In the genomic region with DNA sequence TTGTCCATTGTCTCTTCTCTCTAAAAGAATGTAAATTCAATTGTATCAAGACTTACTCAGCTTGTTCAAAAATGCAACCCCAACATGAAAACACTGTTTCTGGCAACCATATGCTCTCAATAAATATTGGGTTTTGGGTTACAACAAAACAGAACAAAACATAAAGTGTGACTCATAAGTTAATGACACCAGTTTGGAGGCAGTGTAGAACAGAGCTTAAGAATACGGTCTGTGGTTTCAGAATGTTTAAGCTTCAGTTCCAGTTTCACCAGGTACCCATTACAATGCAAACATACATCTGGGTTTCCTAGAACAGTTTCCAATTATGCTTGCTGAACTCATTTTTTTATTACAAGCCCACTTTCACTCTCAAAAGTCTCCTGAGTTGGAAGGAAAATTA, we compare ENCODE assay signal across 11 cellular contexts.
DNase-seq lines count a peak whose midpoint lies in the region; ATAC-seq and TF ChIP-seq lines count a peak whose summit lies in the region.
"Had no signal": no experiment of that assay in that cellular context is flagged by ENCODE, and none has a peak within 500 bp of the region (broad histone marks: within the 10 kb centered on the region; RNA-seq: fewer than 3 reads in every experiment).

No MANE protein-coding gene starts in this region.

- H3K27me3 ChIP-seq in SK-N-SH (ENCODE audit: insufficient read depth), result no peaks in the 10 kb centered on the region

- no peak overlapping the region for H3K27ac Mint-ChIP-seq in T-helper 17 cell
- H3K27ac Mint-ChIP-seq: activated CD8-positive, alpha-beta T cell treated with anti-CD3 and anti-CD28 coated beads, Interleukin-2, amount 10 ng/mL, durations not matched to agents 7 days and 5 days; dendritic cell treated with granulocyte-macrophage colony-stimulating factor and Interleukin-4, amounts not matched to agents 40 ng/mL and 50 ng/mL, for 4 days; mesothelial cell of epicardium had no signal

- H3K36me3 ChIP-seq in SK-N-SH (replicated peaks in 1 of 2; ENCODE audit: control insufficient read depth in 1 of 2, insufficient read depth in 2 of 2, low read length in 1 of 2), result no peaks in the 10 kb centered on the region

- no peak overlapping the region for H3K4me2 ChIP-seq in SK-N-SH

- H3K9ac ChIP-seq in SK-N-SH, result no peak overlapping the region

- H3K9me3 ChIP-seq in SK-N-SH, result no peaks in the 10 kb centered on the region
- no peaks in the 10 kb centered on the region for H3K9me3 ChIP-seq in T-helper 17 cell (ENCODE audit: control insufficient read depth, low read length, poor library complexity, severe bottlenecking)

- no peaks in the 10 kb centered on the region for H4K20me1 ChIP-seq in SK-N-SH (ENCODE audit: insufficient read depth)

- no peak for TF ChIP-seq RAD21 in SK-N-SH (IDR thresholded peaks at IDR 0.05; ENCODE audit: low read length)

- H3K4me3 ChIP-seq in SK-N-SH (ENCODE audit: low read depth in 2 of 2, low read length in 1 of 2), result no peak overlapping the region

- no peaks in the 10 kb centered on the region for H3K9me2 ChIP-seq in SK-N-SH

- H3K4me1 Mint-ChIP-seq in T-helper 17 cell, result no peaks in the 10 kb centered on the region
- H3K4me1 Mint-ChIP-seq: mesothelial cell of epicardium had no signal

- 12% methylated on average over 1 of the region's 1 CpG for WGBS in SK-N-SH (ENCODE audit: low lambda C conversion rate)

- TF ChIP-seq CTCF in SK-N-SH (IDR thresholded peaks at IDR 0.05), result no peak

- no peaks in the 10 kb centered on the region for H3K27me3 Mint-ChIP-seq in T-helper 17 cell
- H3K27me3 Mint-ChIP-seq: dendritic cell treated with granulocyte-macrophage colony-stimulating factor and Interleukin-4, amounts not matched to agents 40 ng/mL and 50 ng/mL, for 4 days had no signal

- DNase-seq in A172 (ENCODE audit: low spot score) (peak; percentile 5), SK-N-SH (no peak), DMS153 (lab: John Stamatoyannopoulos, UW) (no peak), NCI-H446 treated with DMSO at 0.1 percent for 48 hours (lab: John Stamatoyannopoulos, UW) (no peak), hippocampal formation (lab: John Stamatoyannopoulos, UW) (no peak), T-helper 17 cell (no peak)
- DNase-seq: activated CD8-positive, alpha-beta T cell treated with anti-CD3 and anti-CD28 coated beads, Interleukin-2, amount 10 ng/mL, durations not matched to agents 7 days and 5 days had no signal

- no peaks in the 10 kb centered on the region for H3K79me2 ChIP-seq in SK-N-SH (ENCODE audit: insufficient read depth)

- TF ChIP-seq EP300 in SK-N-SH (IDR thresholded peaks at IDR 0.05; ENCODE audit: borderline replicate concordance in 1 of 2, low read depth in 1 of 2, low read length in 1 of 2), result no peak

- CTCF ChIA-PET in SK-N-SH (lab: Yijun Ruan, JAX), result no interaction called here

- peak overlapping the region; percentile 20 to 58; a peak in 3 of 4 replicates for H3K27ac ChIP-seq in SK-N-SH (ENCODE audit: low read depth in 2 of 2, low read length in 1 of 2)

- no peaks in the 10 kb centered on the region for H3F3A ChIP-seq in SK-N-SH (replicated peaks; ENCODE audit: insufficient read depth)

- no peaks in the 10 kb centered on the region; a peak in 1 of 4 replicates for H3K4me1 ChIP-seq in SK-N-SH (ENCODE audit: control insufficient read depth in 1 of 2, insufficient read depth in 2 of 2, low read depth in 1 of 2, low read length in 1 of 2)

- no peak overlapping the region for H3K4me3 Mint-ChIP-seq in T-helper 17 cell
- H3K4me3 Mint-ChIP-seq: activated CD8-positive, alpha-beta T cell treated with anti-CD3 and anti-CD28 coated beads, Interleukin-2, amount 10 ng/mL, durations not matched to agents 7 days and 5 days; dendritic cell treated with granulocyte-macrophage colony-stimulating factor and Interleukin-4, amounts not matched to agents 40 ng/mL and 50 ng/mL, for 4 days; mesothelial cell of epicardium had no signal

- H3K36me3 Mint-ChIP-seq in T-helper 17 cell (ENCODE audit: low read depth), result no peaks in the 10 kb centered on the region
- H3K36me3 Mint-ChIP-seq: mesothelial cell of epicardium had no signal

- ATAC-seq in GM19467 (IDR thresholded peaks at IDR 0.05; ENCODE audit: unreplicated experiment) (peak; percentile 81), HG03175 (IDR thresholded peaks at IDR 0.05; ENCODE audit: unreplicated experiment) (peak; percentile 96), T-helper 17 cell (no peak)
- ATAC-seq: activated CD8-positive, alpha-beta T cell treated with anti-CD3 and anti-CD28 coated beads, Interleukin-2, amount 10 ng/mL, durations not matched to agents 7 days and 5 days had no signal

- H2AFZ ChIP-seq in SK-N-SH (ENCODE audit: low read depth), result no peak overlapping the region

- POLR2A ChIA-PET in SK-N-SH (lab: Yijun Ruan, JAX), result no interaction called here

TF ChIP-seq in SK-N-SH, 30 proteins besides CTCF, POLR2A, EP300 and RAD21 (continues in another document):
- TF ChIP-seq TEAD4 (IDR thresholded peaks at IDR 0.05; ENCODE audit: borderline replicate concordance, insufficient read depth) (no peak), SIN3A (IDR thresholded peaks at IDR 0.05; ENCODE audit: borderline replicate concordance, low read depth, low read length) (no peak), RCOR1 (IDR thresholded peaks at IDR 0.05; ENCODE audit: low read length) (no peak), FOSL2 (IDR thresholded peaks at IDR 0.05; ENCODE audit: borderline replicate concordance, low read depth) (peak; percentile 49; the same call in 1 of the 2 replicates), TCF12 (IDR thresholded peaks at IDR 0.05) (peak; percentile 80), TAF1 (IDR thresholded peaks at IDR 0.05; ENCODE audit: borderline replicate concordance, low read depth, low read length) (no peak), RFX5 (IDR thresholded peaks at IDR 0.05; ENCODE audit: low read length) (no peak), MEF2A (IDR thresholded peaks at IDR 0.05; ENCODE audit: borderline replicate concordance, low read depth) (no peak), JUND (IDR thresholded peaks at IDR 0.05) (peak; percentile 37; the same call in 1 of the 2 replicates), FOXM1 (IDR thresholded peaks at IDR 0.05; ENCODE audit: low read depth) (no peak), MXI1 (IDR thresholded peaks at IDR 0.05; ENCODE audit: low read depth, low read length) (no peak), CHD2 (IDR thresholded peaks at IDR 0.05; ENCODE audit: low read length, partially characterized antibody) (no peak), GABPA (IDR thresholded peaks at IDR 0.05; ENCODE audit: low read depth) (no peak)
- TF ChIP-seq, protein P1, sequence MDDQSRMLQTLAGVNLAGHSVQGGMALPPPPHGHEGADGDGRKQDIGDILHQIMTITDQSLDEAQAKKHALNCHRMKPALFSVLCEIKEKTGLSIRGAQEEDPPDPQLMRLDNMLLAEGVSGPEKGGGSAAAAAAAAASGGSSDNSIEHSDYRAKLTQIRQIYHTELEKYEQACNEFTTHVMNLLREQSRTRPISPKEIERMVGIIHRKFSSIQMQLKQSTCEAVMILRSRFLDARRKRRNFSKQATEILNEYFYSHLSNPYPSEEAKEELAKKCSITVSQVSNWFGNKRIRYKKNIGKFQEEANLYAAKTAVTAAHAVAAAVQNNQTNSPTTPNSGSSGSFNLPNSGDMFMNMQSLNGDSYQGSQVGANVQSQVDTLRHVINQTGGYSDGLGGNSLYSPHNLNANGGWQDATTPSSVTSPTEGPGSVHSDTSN (IDR thresholded peaks at IDR 0.05), result 0 out of 2 replicates have a peak, but pooled peaks have one; percentile 5
- TF ChIP-seq, protein P2, sequence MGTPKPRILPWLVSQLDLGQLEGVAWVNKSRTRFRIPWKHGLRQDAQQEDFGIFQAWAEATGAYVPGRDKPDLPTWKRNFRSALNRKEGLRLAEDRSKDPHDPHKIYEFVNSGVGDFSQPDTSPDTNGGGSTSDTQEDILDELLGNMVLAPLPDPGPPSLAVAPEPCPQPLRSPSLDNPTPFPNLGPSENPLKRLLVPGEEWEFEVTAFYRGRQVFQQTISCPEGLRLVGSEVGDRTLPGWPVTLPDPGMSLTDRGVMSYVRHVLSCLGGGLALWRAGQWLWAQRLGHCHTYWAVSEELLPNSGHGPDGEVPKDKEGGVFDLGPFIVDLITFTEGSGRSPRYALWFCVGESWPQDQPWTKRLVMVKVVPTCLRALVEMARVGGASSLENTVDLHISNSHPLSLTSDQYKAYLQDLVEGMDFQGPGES (IDR thresholded peaks at IDR 0.05; ENCODE audit: low read depth, low read length), result no peak
- TF ChIP-seq, protein P3, sequence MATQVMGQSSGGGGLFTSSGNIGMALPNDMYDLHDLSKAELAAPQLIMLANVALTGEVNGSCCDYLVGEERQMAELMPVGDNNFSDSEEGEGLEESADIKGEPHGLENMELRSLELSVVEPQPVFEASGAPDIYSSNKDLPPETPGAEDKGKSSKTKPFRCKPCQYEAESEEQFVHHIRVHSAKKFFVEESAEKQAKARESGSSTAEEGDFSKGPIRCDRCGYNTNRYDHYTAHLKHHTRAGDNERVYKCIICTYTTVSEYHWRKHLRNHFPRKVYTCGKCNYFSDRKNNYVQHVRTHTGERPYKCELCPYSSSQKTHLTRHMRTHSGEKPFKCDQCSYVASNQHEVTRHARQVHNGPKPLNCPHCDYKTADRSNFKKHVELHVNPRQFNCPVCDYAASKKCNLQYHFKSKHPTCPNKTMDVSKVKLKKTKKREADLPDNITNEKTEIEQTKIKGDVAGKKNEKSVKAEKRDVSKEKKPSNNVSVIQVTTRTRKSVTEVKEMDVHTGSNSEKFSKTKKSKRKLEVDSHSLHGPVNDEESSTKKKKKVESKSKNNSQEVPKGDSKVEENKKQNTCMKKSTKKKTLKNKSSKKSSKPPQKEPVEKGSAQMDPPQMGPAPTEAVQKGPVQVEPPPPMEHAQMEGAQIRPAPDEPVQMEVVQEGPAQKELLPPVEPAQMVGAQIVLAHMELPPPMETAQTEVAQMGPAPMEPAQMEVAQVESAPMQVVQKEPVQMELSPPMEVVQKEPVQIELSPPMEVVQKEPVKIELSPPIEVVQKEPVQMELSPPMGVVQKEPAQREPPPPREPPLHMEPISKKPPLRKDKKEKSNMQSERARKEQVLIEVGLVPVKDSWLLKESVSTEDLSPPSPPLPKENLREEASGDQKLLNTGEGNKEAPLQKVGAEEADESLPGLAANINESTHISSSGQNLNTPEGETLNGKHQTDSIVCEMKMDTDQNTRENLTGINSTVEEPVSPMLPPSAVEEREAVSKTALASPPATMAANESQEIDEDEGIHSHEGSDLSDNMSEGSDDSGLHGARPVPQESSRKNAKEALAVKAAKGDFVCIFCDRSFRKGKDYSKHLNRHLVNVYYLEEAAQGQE (IDR thresholded peaks at IDR 0.05; ENCODE audit: low read depth, low read length), result no peak
